3 cellular contexts compared by ENCODE assay signal in genomic region chr12:88842314-88842713, GRCh38.
TF ChIP-seq lines count a peak whose summit lies in the region.

No MANE protein-coding gene starts in this region.

TF ChIP-seq in HepG2, 621 proteins besides CTCF, POLR2A, EP300 and RAD21:
- no peak for TF ChIP-seq BRF2 (CRISPR knock-in tag; IDR thresholded peaks at IDR 0.05)
- peak; percentile 78 for TF ChIP-seq ATF7 (IDR thresholded peaks at IDR 0.05)
- no peak for TF ChIP-seq ATF7 (CRISPR knock-in tag; IDR thresholded peaks at IDR 0.05)

TF ChIP-seq in HEK293, 187 proteins besides CTCF, POLR2A, EP300 and RAD21:
- TF ChIP-seq ZNF239 (tag by site-specific recombination; IDR thresholded peaks at IDR 0.05), result no peak
- TF ChIP-seq ATF2 (tag by site-specific recombination; IDR thresholded peaks at IDR 0.05; ENCODE audit: low read depth), result 0 out of 2 replicates have a peak, but pooled peaks have one; percentile 54
- TF ChIP-seq ZNF391 (tag by site-specific recombination; IDR thresholded peaks at IDR 0.05; ENCODE audit: borderline replicate concordance, low read depth), result no peak
- no peak for TF ChIP-seq ZNF776 (tag by site-specific recombination; IDR thresholded peaks at IDR 0.05; ENCODE audit: borderline replicate concordance)
- no peak for TF ChIP-seq ZNF132 (tag by site-specific recombination; IDR thresholded peaks at IDR 0.05; ENCODE audit: borderline replicate concordance)
- no peak for TF ChIP-seq ZNF146 (tag by site-specific recombination; IDR thresholded peaks at IDR 0.05)
- no peak for TF ChIP-seq ZNF473 (tag by site-specific recombination; IDR thresholded peaks at IDR 0.05)

TF ChIP-seq in H1, 55 proteins besides CTCF, POLR2A, EP300 and RAD21:
- TF ChIP-seq GABPA (IDR thresholded peaks at IDR 0.05; ENCODE audit: borderline replicate concordance, insufficient read depth, low read length) (no peak), ATF2 (IDR thresholded peaks at IDR 0.05; ENCODE audit: low read length) (no peak), RBBP5 (IDR thresholded peaks at IDR 0.05; ENCODE audit: borderline replicate concordance, low read depth, low read length) (no peak), JUND (IDR thresholded peaks at IDR 0.05; ENCODE audit: low read length) (no peak), EZH2 (IDR thresholded peaks at IDR 0.05; ENCODE audit: low read depth, low read length, severe bottlenecking) (no peak), EGR1 (IDR thresholded peaks at IDR 0.05; ENCODE audit: borderline replicate concordance, low read depth, low read length) (no peak), HDAC6 (IDR thresholded peaks at IDR 0.05; ENCODE audit: low read depth, low read length) (no peak), SIN3A (conservative IDR thresholded peaks at IDR 0.05 in 1 of 2, IDR thresholded peaks at IDR 0.05 in 1 of 2; ENCODE audit: low read depth in 1 of 2, low read length in 2 of 2) (no peak), MAX (IDR thresholded peaks at IDR 0.05) (no peak), SP4 (IDR thresholded peaks at IDR 0.05; ENCODE audit: low read length) (no peak), CHD1 (IDR thresholded peaks at IDR 0.05; ENCODE audit: low read depth, low read length) (no peak), ASH2L (IDR thresholded peaks at IDR 0.05; ENCODE audit: low read length) (no peak), CBX5 (IDR thresholded peaks at IDR 0.05; ENCODE audit: low read depth, low read length) (no peak), CTBP2 (IDR thresholded peaks at IDR 0.05; ENCODE audit: borderline replicate concordance, insufficient read depth, insufficient read length, low read length) (no peak), POU5F1 (IDR thresholded peaks at IDR 0.05; ENCODE audit: low read depth, low read length) (no peak)
- TF ChIP-seq, protein P1, sequence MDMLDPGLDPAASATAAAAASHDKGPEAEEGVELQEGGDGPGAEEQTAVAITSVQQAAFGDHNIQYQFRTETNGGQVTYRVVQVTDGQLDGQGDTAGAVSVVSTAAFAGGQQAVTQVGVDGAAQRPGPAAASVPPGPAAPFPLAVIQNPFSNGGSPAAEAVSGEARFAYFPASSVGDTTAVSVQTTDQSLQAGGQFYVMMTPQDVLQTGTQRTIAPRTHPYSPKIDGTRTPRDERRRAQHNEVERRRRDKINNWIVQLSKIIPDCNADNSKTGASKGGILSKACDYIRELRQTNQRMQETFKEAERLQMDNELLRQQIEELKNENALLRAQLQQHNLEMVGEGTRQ (IDR thresholded peaks at IDR 0.05; ENCODE audit: low read length), result no peak
